3 cellular contexts compared by ENCODE assay signal in the genomic region with DNA sequence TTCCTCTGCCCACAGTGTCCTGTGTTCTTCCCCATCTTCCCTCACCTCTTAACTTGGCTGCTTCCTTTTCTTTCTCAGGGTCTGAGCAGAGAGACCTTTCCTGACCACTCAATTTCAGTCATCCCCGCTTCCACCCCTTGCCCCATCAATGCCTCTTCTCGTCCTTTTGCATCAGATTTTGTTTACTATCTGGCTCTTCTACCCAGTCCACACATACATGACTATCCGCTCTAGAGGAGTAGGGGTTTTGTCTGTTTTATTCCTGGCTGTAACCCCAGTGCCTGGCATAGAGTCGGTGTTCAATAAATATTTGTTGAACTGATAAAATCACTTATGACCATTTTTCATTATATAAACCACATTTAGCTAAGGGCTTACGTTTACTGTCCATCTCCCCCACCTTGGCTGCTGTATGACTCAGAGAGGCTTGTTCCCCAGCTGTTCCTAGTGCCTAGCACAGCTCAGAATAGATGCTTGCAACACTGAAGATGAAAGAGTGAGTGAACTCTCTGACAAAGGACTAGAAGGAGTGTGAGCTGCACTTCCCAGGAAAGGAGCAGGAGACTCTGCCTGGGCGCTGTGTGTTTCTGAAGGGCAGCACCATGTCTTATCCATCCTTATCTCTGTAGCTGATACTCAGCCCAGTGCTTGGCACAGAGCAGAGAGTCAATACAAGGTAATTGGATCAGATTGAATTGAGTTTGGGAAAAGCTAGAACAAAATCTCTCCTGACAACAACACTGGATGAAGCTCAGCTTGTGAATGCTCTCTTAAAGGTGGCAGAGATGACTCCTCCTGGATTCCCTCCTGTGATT.
A peak's percentile ranks its signal among the peaks of the same experiment; 100 is the strongest.
TF ChIP-seq lines count a peak whose summit lies in the region.

No MANE protein-coding gene starts in this region.

TF ChIP-seq in A549, 52 proteins besides CTCF, POLR2A, EP300 and RAD21:
- no peak for TF ChIP-seq EHMT2 (IDR thresholded peaks at IDR 0.05; ENCODE audit: low read depth)
- TF ChIP-seq HOXB13 (CRISPR knock-in tag; IDR thresholded peaks at IDR 0.05; ENCODE audit: low read depth): no peak
- no peak for TF ChIP-seq FOXS1 (CRISPR knock-in tag; IDR thresholded peaks at IDR 0.05)
- no peak for TF ChIP-seq JUNB (IDR thresholded peaks at IDR 0.05)
- no peak for TF ChIP-seq MYC (IDR thresholded peaks at IDR 0.05; ENCODE audit: borderline replicate concordance, low read length)
- TF ChIP-seq, protein P1, sequence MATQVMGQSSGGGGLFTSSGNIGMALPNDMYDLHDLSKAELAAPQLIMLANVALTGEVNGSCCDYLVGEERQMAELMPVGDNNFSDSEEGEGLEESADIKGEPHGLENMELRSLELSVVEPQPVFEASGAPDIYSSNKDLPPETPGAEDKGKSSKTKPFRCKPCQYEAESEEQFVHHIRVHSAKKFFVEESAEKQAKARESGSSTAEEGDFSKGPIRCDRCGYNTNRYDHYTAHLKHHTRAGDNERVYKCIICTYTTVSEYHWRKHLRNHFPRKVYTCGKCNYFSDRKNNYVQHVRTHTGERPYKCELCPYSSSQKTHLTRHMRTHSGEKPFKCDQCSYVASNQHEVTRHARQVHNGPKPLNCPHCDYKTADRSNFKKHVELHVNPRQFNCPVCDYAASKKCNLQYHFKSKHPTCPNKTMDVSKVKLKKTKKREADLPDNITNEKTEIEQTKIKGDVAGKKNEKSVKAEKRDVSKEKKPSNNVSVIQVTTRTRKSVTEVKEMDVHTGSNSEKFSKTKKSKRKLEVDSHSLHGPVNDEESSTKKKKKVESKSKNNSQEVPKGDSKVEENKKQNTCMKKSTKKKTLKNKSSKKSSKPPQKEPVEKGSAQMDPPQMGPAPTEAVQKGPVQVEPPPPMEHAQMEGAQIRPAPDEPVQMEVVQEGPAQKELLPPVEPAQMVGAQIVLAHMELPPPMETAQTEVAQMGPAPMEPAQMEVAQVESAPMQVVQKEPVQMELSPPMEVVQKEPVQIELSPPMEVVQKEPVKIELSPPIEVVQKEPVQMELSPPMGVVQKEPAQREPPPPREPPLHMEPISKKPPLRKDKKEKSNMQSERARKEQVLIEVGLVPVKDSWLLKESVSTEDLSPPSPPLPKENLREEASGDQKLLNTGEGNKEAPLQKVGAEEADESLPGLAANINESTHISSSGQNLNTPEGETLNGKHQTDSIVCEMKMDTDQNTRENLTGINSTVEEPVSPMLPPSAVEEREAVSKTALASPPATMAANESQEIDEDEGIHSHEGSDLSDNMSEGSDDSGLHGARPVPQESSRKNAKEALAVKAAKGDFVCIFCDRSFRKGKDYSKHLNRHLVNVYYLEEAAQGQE (IDR thresholded peaks at IDR 0.05): no peak
- TF ChIP-seq, protein P2, sequence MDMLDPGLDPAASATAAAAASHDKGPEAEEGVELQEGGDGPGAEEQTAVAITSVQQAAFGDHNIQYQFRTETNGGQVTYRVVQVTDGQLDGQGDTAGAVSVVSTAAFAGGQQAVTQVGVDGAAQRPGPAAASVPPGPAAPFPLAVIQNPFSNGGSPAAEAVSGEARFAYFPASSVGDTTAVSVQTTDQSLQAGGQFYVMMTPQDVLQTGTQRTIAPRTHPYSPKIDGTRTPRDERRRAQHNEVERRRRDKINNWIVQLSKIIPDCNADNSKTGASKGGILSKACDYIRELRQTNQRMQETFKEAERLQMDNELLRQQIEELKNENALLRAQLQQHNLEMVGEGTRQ (IDR thresholded peaks at IDR 0.05): no peak
- TF ChIP-seq FOSB (CRISPR knock-in tag; IDR thresholded peaks at IDR 0.05): no peak
- no peak for TF ChIP-seq SMC3 (IDR thresholded peaks at IDR 0.05)
- no peak for TF ChIP-seq JUN (IDR thresholded peaks at IDR 0.05)
- no peak for TF ChIP-seq CHD4 (IDR thresholded peaks at IDR 0.05; ENCODE audit: borderline replicate concordance)

TF ChIP-seq in HEK293, 187 proteins besides CTCF, POLR2A, EP300 and RAD21:
- TF ChIP-seq ZNF747 (tag by site-specific recombination; IDR thresholded peaks at IDR 0.05): no peak
- no peak for TF ChIP-seq ZSCAN30 (tag by site-specific recombination; IDR thresholded peaks at IDR 0.05)
- TF ChIP-seq ZNF341 (tag by site-specific recombination; IDR thresholded peaks at IDR 0.05; ENCODE audit: low read depth): peak; percentile 61; the same call in 1 of the 2 replicates
TF ChIP-seq in HEK293: peak in this region for 1.

TF ChIP-seq in HepG2, 621 proteins besides CTCF, POLR2A, EP300 and RAD21:
- TF ChIP-seq FOSL2 (CRISPR knock-in tag; IDR thresholded peaks at IDR 0.05): peak; percentile 83
- TF ChIP-seq, protein P3, sequence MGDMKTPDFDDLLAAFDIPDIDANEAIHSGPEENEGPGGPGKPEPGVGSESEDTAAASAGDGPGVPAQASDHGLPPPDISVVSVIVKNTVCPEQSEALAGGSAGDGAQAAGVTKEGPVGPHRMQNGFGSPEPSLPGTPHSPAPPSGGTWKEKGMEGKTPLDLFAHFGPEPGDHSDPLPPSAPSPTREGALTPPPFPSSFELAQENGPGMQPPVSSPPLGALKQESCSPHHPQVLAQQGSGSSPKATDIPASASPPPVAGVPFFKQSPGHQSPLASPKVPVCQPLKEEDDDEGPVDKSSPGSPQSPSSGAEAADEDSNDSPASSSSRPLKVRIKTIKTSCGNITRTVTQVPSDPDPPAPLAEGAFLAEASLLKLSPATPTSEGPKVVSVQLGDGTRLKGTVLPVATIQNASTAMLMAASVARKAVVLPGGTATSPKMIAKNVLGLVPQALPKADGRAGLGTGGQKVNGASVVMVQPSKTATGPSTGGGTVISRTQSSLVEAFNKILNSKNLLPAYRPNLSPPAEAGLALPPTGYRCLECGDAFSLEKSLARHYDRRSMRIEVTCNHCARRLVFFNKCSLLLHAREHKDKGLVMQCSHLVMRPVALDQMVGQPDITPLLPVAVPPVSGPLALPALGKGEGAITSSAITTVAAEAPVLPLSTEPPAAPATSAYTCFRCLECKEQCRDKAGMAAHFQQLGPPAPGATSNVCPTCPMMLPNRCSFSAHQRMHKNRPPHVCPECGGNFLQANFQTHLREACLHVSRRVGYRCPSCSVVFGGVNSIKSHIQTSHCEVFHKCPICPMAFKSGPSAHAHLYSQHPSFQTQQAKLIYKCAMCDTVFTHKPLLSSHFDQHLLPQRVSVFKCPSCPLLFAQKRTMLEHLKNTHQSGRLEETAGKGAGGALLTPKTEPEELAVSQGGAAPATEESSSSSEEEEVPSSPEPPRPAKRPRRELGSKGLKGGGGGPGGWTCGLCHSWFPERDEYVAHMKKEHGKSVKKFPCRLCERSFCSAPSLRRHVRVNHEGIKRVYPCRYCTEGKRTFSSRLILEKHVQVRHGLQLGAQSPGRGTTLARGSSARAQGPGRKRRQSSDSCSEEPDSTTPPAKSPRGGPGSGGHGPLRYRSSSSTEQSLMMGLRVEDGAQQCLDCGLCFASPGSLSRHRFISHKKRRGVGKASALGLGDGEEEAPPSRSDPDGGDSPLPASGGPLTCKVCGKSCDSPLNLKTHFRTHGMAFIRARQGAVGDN (CRISPR knock-in tag; IDR thresholded peaks at IDR 0.05): no peak
TF ChIP-seq in HepG2: peak in this region for 1.
